Comparison of ENCODE assay signal across 24 cellular contexts in the genomic region with DNA sequence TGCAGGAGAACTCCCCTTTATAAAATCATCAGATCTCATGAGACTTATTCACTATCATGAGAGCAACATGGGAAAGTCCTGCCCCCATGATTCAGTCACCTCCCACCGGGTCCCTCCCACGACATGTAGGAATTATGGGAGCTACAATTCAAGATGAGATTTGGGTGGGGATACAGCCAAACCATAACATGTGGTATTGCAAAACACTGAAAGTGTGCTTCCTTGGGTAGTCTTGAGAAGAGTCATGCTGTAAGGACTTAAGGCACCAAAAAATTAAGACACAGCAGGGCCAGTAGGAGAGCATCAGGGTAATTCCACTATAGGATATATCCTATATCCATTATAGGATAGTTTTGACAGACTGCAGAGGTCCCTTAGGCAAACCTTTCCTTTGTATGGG. TPM values are rescaled to one million over a fixed set of nuclear protein-coding genes. Genes with fewer than 3 reads are reported as not detected.
A peak's percentile ranks its signal among the peaks of the same experiment; 100 is the strongest.
DNase-seq lines count a peak whose midpoint lies in the region; ATAC-seq, FAIRE-seq and TF ChIP-seq lines count a peak whose summit lies in the region.
"Had no signal": no experiment of that assay in that cellular context is flagged by ENCODE, and none has a peak within 500 bp of the region (broad histone marks: within the 10 kb centered on the region; RNA-seq: fewer than 3 reads in every experiment).

No MANE protein-coding gene starts in this region.

- H3K9me3 ChIP-seq in keratinocyte (ENCODE audit: control insufficient read depth, low read depth, low read length) (no peaks in the 10 kb centered on the region), thyroid gland (no peaks in the 10 kb centered on the region)
- H3K9me3 ChIP-seq: HAP-1 had no signal

- H3K4me3 ChIP-seq in keratinocyte (ENCODE audit: control insufficient read depth in 2 of 3, extremely low read depth in 1 of 3, insufficient read depth in 2 of 3, low read depth in 1 of 3, low read length in 3 of 3), result no peak overlapping the region
- H3K4me3 ChIP-seq in lower leg skin (ENCODE audit: low read depth, poor library complexity, severe bottlenecking), result no peak overlapping the region
- no peak overlapping the region for H3K4me3 ChIP-seq in thyroid gland (replicated peaks in 1 of 3)
- H3K4me3 ChIP-seq: GM12878, GM23338, HAP-1 had no signal

- peak overlapping the region; percentile 3 for H3K4me2 ChIP-seq in keratinocyte (ENCODE audit: control insufficient read depth, extremely low read depth, insufficient read depth, low read depth, low read length)
- H3K4me2 ChIP-seq: GM23338 had no signal

- FAIRE-seq in keratinocyte (lab: Jason Lieb, UNC), result no peak
- FAIRE-seq: GM12878 had no signal

- TF ChIP-seq CTCF in keratinocyte (optimal IDR thresholded peaks at IDR 0.05 in 1 of 3, IDR thresholded peaks at IDR 0.05 in 1 of 3, conservative IDR thresholded peaks at IDR 0.05 in 1 of 3; ENCODE audit: extremely low read depth in 1 of 3, insufficient read depth in 2 of 3, low read length in 3 of 3) (no peak), lower leg skin (IDR thresholded peaks at IDR 0.05) (no peak), thyroid gland (IDR thresholded peaks at IDR 0.05) (no peak)

- DNase-seq in EL (peak; percentile 20), RPMI7951 (ENCODE audit: low read depth) (peak; percentile 48), fibroblast of gingiva (ENCODE audit: low read depth) (peak; percentile 16), keratinocyte (ENCODE audit: low read depth, low spot score) (no peak), lower leg skin (ENCODE audit: low spot score in 2 of 2) (no peak), thyroid gland (no peak)
- DNase-seq: AML-193; Calu3; CD8-positive, alpha-beta memory T cell; KG1; NCI-H1092 treated with DMSO at 0.1 percent for 48 hours; NCI-H1436 treated with DMSO at 0.1 percent for 48 hours; NCI-H2029; NCI-H345; NCI-H524; NCI-H774; NK-92 treated with Interleukin-12 subunit alpha and Interleukin-12 subunit beta, amount 100 ng/mL, for 24 hours; SIG-M5 had no signal

- peaks cover 3% of the 10 kb centered on the region for H3K4me1 ChIP-seq in keratinocyte (ENCODE audit: control insufficient read depth, extremely low read depth, insufficient read depth, low read length)
- H3K4me1 ChIP-seq in thyroid gland, result no peaks in the 10 kb centered on the region
- H3K4me1 ChIP-seq: HAP-1 had no signal

- H3K27ac ChIP-seq in keratinocyte (ENCODE audit: control insufficient read depth, insufficient read depth, low read length) (no peak overlapping the region), thyroid gland (no peak overlapping the region)
- H3K27ac ChIP-seq: C4-2B had no signal

- H3K9me1 ChIP-seq in keratinocyte (ENCODE audit: control insufficient read depth, extremely low read depth, insufficient read depth, low read length), result no peaks in the 10 kb centered on the region

- H3K36me3 ChIP-seq in keratinocyte (ENCODE audit: control insufficient read depth in 2 of 2, extremely low read depth in 1 of 2, insufficient read depth in 2 of 2, low read length in 2 of 2), result no peaks in the 10 kb centered on the region
- no peaks in the 10 kb centered on the region for H3K36me3 ChIP-seq in thyroid gland
- H3K36me3 ChIP-seq: HAP-1 had no signal

- WGBS in lower leg skin, 2 donors, result 68 to 76% methylated on average over 2 of the region's 2 CpGs
- 85 to 91% methylated on average over 2 of the region's 2 CpGs for WGBS in thyroid gland, 2 donors

- H3K27me3 ChIP-seq in keratinocyte (ENCODE audit: control insufficient read depth, extremely low read depth, insufficient read depth, low read length), result no peaks in the 10 kb centered on the region
- no peaks in the 10 kb centered on the region for H3K27me3 ChIP-seq in thyroid gland

- dilution Hi-C loops in keratinocyte (cut with MboI; ENCODE audit: extremely low pct_ligation_motif_present, low sequenced_read_pairs), result no loop called here

- H3K79me2 ChIP-seq in keratinocyte (ENCODE audit: control insufficient read depth, insufficient read depth, low read length), result no peaks in the 10 kb centered on the region

- intact Hi-C loops in lower leg skin (cut with DNase I; ENCODE audit: low total_unique reads) (no loop called here), thyroid gland (cut with DNase I) (no loop called here)

- no peak for ATAC-seq in GM19452 (IDR thresholded peaks at IDR 0.05; ENCODE audit: unreplicated experiment)
- ATAC-seq: GM12878, GM23338, SK-N-SH treated with all-trans-retinoic acid at 6 μM for 48 hours had no signal

- no peak overlapping the region for H3K9ac ChIP-seq in keratinocyte (ENCODE audit: control insufficient read depth, extremely low read depth, insufficient read depth, low read length)

- no peak overlapping the region for H2AFZ ChIP-seq in keratinocyte (ENCODE audit: control insufficient read depth, low read length)
- H2AFZ ChIP-seq: GM23338 had no signal

- H4K20me1 ChIP-seq in keratinocyte (ENCODE audit: control insufficient read depth, extremely low read depth, insufficient read depth, low read length), result no peaks in the 10 kb centered on the region

- TF ChIP-seq POLR2A in lower leg skin (IDR thresholded peaks at IDR 0.05) (no peak), thyroid gland (IDR thresholded peaks at IDR 0.05) (no peak)

RNA-seq across cellular contexts. Expression of a gene that starts 29.4 kb away (rescaled TPM):
- total RNA-seq in RPMI7951 (2014; rRNA removed; shearing (Covaris generic)), result 2.2 TPM in 2 replicates
- polyA plus RNA-seq in keratinocyte, result 0.95 to 3.3 TPM (median 2.4 TPM) in 3 replicates
- polyA plus RNA-seq in keratinocyte (2011; ENCODE audit: low read depth), result 1.3 TPM
- 1.2 and 1.9 TPM in 2 replicates for polyA plus RNA-seq in keratinocyte (2011; cell fraction: cytosol; rRNA removed)
- polyA plus RNA-seq in keratinocyte (2011; cell fraction: nucleus; rRNA removed), result 4.5 and 5.0 TPM in 2 replicates
- 1.9 and 2.9 TPM in 2 replicates for polyA plus RNA-seq in keratinocyte (2012; ENCODE audit: low replicate concordance)
- polyA minus RNA-seq in keratinocyte, result 0.59 to 3.0 TPM (median 2.3 TPM) in 3 replicates
- 0.58 TPM for polyA minus RNA-seq in keratinocyte (2011; cell fraction: cytosol; rRNA and poly(A)+ RNA removed)
- 2.2 and 3.6 TPM in 2 replicates for polyA minus RNA-seq in keratinocyte (2011; cell fraction: nucleus; rRNA and poly(A)+ RNA removed)
- total RNA-seq in lower leg skin, result under 1 TPM; 0.10 to 0.80 (median 0.39) TPM
- total RNA-seq in thyroid gland, result not detected
- total RNA-seq: Calu3; CD8-positive, alpha-beta memory T cell; GM12878 had no signal
- polyA plus RNA-seq: CD8-positive, alpha-beta memory T cell; GM12878 had no signal

Comparison
In these comparisons a context has a peak if more than half of its experiments do, and no peak if none do; other contexts are left out.
1. DNase-seq: peak in EL (single experiment), RPMI7951 (single experiment) and fibroblast of gingiva (single experiment); none in keratinocyte (single experiment), lower leg skin (0 of 2) and thyroid gland (0 of 2).